36 cellular contexts compared by ENCODE assay signal in the genomic region with DNA sequence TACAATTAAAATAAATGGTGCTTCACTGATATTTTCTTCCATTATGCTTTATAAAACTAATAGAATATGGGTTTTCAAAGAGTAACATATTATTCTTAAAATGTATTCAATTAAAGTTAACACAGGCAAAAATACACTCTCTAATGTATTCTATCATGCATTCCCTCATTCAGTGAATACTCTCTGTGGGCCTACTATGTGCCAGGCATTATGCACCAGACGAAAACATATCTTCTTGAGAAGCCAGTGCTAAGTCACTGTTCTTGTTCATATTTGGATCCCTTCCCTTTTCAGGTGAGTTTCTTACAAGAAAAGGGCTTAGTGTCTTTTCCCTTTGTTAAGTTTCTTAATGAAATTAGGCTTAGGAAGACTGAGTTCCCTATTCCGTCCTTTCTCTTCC.
"Had no signal": no experiment of that assay in that cellular context is flagged by ENCODE, and none has a peak within 500 bp of the region (broad histone marks: within the 10 kb centered on the region; RNA-seq: fewer than 3 reads in every experiment).

No MANE protein-coding gene starts in this region.

- H3K4me3 Mint-ChIP-seq: activated CD4-positive, alpha-beta memory T cell treated with anti-CD3 and anti-CD28 coated beads, Interleukin-2, amount 10 ng/mL, durations not matched to agents 7 days and 5 days; activated CD4-positive, alpha-beta T cell treated with anti-CD3 and anti-CD28 coated beads for 36 hours; activated CD4-positive, alpha-beta T cell treated with anti-CD3 and anti-CD28 coated beads, Interleukin-2, amount 10 ng/mL, durations not matched to agents 7 days and 5 days; activated CD8-positive, alpha-beta memory T cell treated with anti-CD3 and anti-CD28 coated beads, Interleukin-2, amount 10 ng/mL, durations not matched to agents 7 days and 5 days; activated CD8-positive, alpha-beta T cell treated with anti-CD3 and anti-CD28 coated beads, Interleukin-2, amount 10 ng/mL, durations not matched to agents 7 days and 5 days; activated naive CD4-positive, alpha-beta T cell treated with anti-CD3 and anti-CD28 coated beads, Interleukin-2, amount 10 ng/mL, durations not matched to agents 7 days and 5 days; activated naive CD4-positive, alpha-beta T cell treated with anti-CD3 and anti-CD28 coated beads, Interleukin-2, amount 50 U/mL, for 24 hours; activated naive CD8-positive, alpha-beta T cell; activated naive CD8-positive, alpha-beta T cell treated with anti-CD3 and anti-CD28 coated beads, Interleukin-2, amount 10 ng/mL, durations not matched to agents 7 days and 5 days; activated naive CD8-positive, alpha-beta T cell treated with anti-CD3 and anti-CD28 coated beads, Interleukin-2, amount 50 U/mL, for 24 hours; activated T-cell treated with anti-CD3 and anti-CD28 coated beads, Interleukin-2, amount 50 U/mL, for 24 hours; brain; T-helper 1 cell treated with Interleukin-12 subunit alpha and Interleukin-12 subunit beta and Interleukin-4 antibody, amounts not matched to agents 30 μg/mL and 1 μg/mL, for 36 hours; T-helper 2 cell treated with Interferon-gamma antibody and Interleukin-4, amounts not matched to agents 5 μg/mL and 100 μg/mL, for 36 hours; WTC11 had no signal

- H3K36me3 Mint-ChIP-seq: activated naive CD4-positive, alpha-beta T cell treated with anti-CD3 and anti-CD28 coated beads, Interleukin-2, amount 10 ng/mL, durations not matched to agents 7 days and 5 days; brain had no signal

- H3K36me3 ChIP-seq: ascending aorta, WERI-Rb-1 had no signal

- ATAC-seq: activated CD4-positive, alpha-beta T cell treated with anti-CD3 and anti-CD28 coated beads for 36 hours; activated CD4-positive, CD25-positive, alpha-beta regulatory T cell treated with anti-CD3 and anti-CD28 coated beads, Interleukin-2, amount 50 U/mL, for 24 hours; activated CD8-positive, alpha-beta memory T cell treated with anti-CD3 and anti-CD28 coated beads, Interleukin-2, amount 10 ng/mL, durations not matched to agents 7 days and 5 days; activated CD8-positive, alpha-beta T cell treated with anti-CD3 and anti-CD28 coated beads, Interleukin-2, amount 10 ng/mL, durations not matched to agents 7 days and 5 days; activated naive CD8-positive, alpha-beta T cell treated with anti-CD3 and anti-CD28 coated beads, Interleukin-2, amount 50 U/mL, for 24 hours; WTC11 had no signal

- DNase-seq: activated CD4-positive, alpha-beta memory T cell treated with anti-CD3 and anti-CD28 coated beads, Interleukin-2, amount 10 ng/mL, durations not matched to agents 7 days and 5 days; activated CD4-positive, alpha-beta T cell treated with anti-CD3 and anti-CD28 coated beads for 1 hour; activated CD4-positive, alpha-beta T cell treated with anti-CD3 and anti-CD28 coated beads for 36 hours; activated CD4-positive, alpha-beta T cell treated with anti-CD3 and anti-CD28 coated beads for 48 hours; activated CD4-positive, alpha-beta T cell treated with anti-CD3 and anti-CD28 coated beads, Interleukin-2, amount 10 ng/mL, durations not matched to agents 7 days and 5 days; activated CD4-positive, alpha-beta T cell treated with anti-CD3 and anti-CD28 coated beads, Interleukin-2, amount 50 U/mL, for 48 hours; activated CD4-positive, CD25-positive, alpha-beta regulatory T cell; activated CD8-positive, alpha-beta memory T cell treated with anti-CD3 and anti-CD28 coated beads for 24 hours; activated CD8-positive, alpha-beta memory T cell treated with anti-CD3 and anti-CD28 coated beads, Interleukin-2, amount 10 ng/mL, durations not matched to agents 7 days and 5 days; activated CD8-positive, alpha-beta memory T cell treated with anti-CD3 and anti-CD28 coated beads, Interleukin-2, amount 50 U/mL, for 48 hours; activated CD8-positive, alpha-beta T cell treated with anti-CD3 and anti-CD28 coated beads, Interleukin-2, amount 10 ng/mL, durations not matched to agents 7 days and 5 days; activated effector memory CD4-positive, alpha-beta T cell treated with Interleukin-2 at 50 U/mL for 16 hours; activated gamma-delta T cell; activated naive CD4-positive, alpha-beta T cell treated with anti-CD3 and anti-CD28 coated beads, Interleukin-2, amount 10 ng/mL, durations not matched to agents 7 days and 5 days; activated naive CD4-positive, alpha-beta T cell treated with Interleukin-2 at 50 U/mL for 16 hours; activated naive CD8-positive, alpha-beta T cell treated with anti-CD3 and anti-CD28 coated beads, Interleukin-2, amount 10 ng/mL, durations not matched to agents 7 days and 5 days; activated naive CD8-positive, alpha-beta T cell treated with anti-CD3 and anti-CD28 coated beads, Interleukin-2, amount 50 U/mL, for 24 hours; activated T-cell treated with anti-CD3 and anti-CD28 coated beads, Interleukin-2, amount 50 U/mL, for 24 hours; activated T-cell treated with anti-CD3 and anti-CD28 coated beads, Interleukin-2, amount 50 U/mL, for 48 hours; amygdala; anterior cingulate cortex; central memory CD4-positive, alpha-beta T cell; T-helper 1 cell; T-helper 2 cell; T-helper 9 cell; WERI-Rb-1 had no signal

- H3K4me3 ChIP-seq: ascending aorta had no signal

- H3K9me3 ChIP-seq: ascending aorta had no signal

- H3K27me3 ChIP-seq: ascending aorta had no signal

- H3K9me3 Mint-ChIP-seq: activated CD4-positive, alpha-beta memory T cell treated with anti-CD3 and anti-CD28 coated beads, Interleukin-2, amount 10 ng/mL, durations not matched to agents 7 days and 5 days; activated CD4-positive, alpha-beta T cell treated with anti-CD3 and anti-CD28 coated beads, Interleukin-2, amount 10 ng/mL, durations not matched to agents 7 days and 5 days; activated naive CD4-positive, alpha-beta T cell treated with anti-CD3 and anti-CD28 coated beads, Interleukin-2, amount 10 ng/mL, durations not matched to agents 7 days and 5 days; activated naive CD4-positive, alpha-beta T cell treated with anti-CD3 and anti-CD28 coated beads, Interleukin-2, amount 50 U/mL, for 24 hours; activated naive CD8-positive, alpha-beta T cell treated with anti-CD3 and anti-CD28 coated beads, Interleukin-2, amount 10 ng/mL, durations not matched to agents 7 days and 5 days; activated naive CD8-positive, alpha-beta T cell treated with anti-CD3 and anti-CD28 coated beads, Interleukin-2, amount 50 U/mL, for 24 hours; activated T-cell treated with anti-CD3 and anti-CD28 coated beads, Interleukin-2, amount 50 U/mL, for 24 hours; activated T-helper 2 cell treated with anti-CD3 and anti-CD28 coated beads, Interferon-gamma antibody, Interleukin-2, Interleukin-4, amounts not matched to agents 10 μg/mL and 5 μg/mL and 100 μg/mL, durations not matched to agents 14 hours and 24 hours and 36 hours; brain; T-helper 1 cell treated with Interleukin-12 subunit alpha and Interleukin-12 subunit beta and Interleukin-4 antibody, amounts not matched to agents 30 μg/mL and 1 μg/mL, for 36 hours; T-helper 2 cell treated with Interferon-gamma antibody and Interleukin-4, amounts not matched to agents 5 μg/mL and 100 μg/mL, for 36 hours; WTC11 had no signal

- H3K27ac Mint-ChIP-seq: activated CD4-positive, alpha-beta memory T cell treated with anti-CD3 and anti-CD28 coated beads, Interleukin-2, amount 10 ng/mL, durations not matched to agents 7 days and 5 days; activated CD4-positive, alpha-beta T cell treated with anti-CD3 and anti-CD28 coated beads for 36 hours; activated CD4-positive, alpha-beta T cell treated with anti-CD3 and anti-CD28 coated beads, Interleukin-2, amount 10 ng/mL, durations not matched to agents 7 days and 5 days; activated CD8-positive, alpha-beta memory T cell treated with anti-CD3 and anti-CD28 coated beads, Interleukin-2, amount 10 ng/mL, durations not matched to agents 7 days and 5 days; activated CD8-positive, alpha-beta T cell treated with anti-CD3 and anti-CD28 coated beads, Interleukin-2, amount 10 ng/mL, durations not matched to agents 7 days and 5 days; activated naive CD4-positive, alpha-beta T cell treated with anti-CD3 and anti-CD28 coated beads, Interleukin-2, amount 10 ng/mL, durations not matched to agents 7 days and 5 days; activated naive CD4-positive, alpha-beta T cell treated with anti-CD3 and anti-CD28 coated beads, Interleukin-2, amount 50 U/mL, for 24 hours; activated naive CD8-positive, alpha-beta T cell; activated naive CD8-positive, alpha-beta T cell treated with anti-CD3 and anti-CD28 coated beads, Interleukin-2, amount 10 ng/mL, durations not matched to agents 7 days and 5 days; activated naive CD8-positive, alpha-beta T cell treated with anti-CD3 and anti-CD28 coated beads, Interleukin-2, amount 50 U/mL, for 24 hours; activated T-cell treated with anti-CD3 and anti-CD28 coated beads, Interleukin-2, amount 50 U/mL, for 24 hours; activated T-helper 2 cell treated with anti-CD3 and anti-CD28 coated beads, Interferon-gamma antibody, Interleukin-2, Interleukin-4, amounts not matched to agents 10 μg/mL and 5 μg/mL and 100 μg/mL, durations not matched to agents 14 hours and 24 hours and 36 hours; brain; T-helper 1 cell treated with Interleukin-12 subunit alpha and Interleukin-12 subunit beta and Interleukin-4 antibody, amounts not matched to agents 30 μg/mL and 1 μg/mL, for 36 hours; T-helper 2 cell treated with Interferon-gamma antibody and Interleukin-4, amounts not matched to agents 5 μg/mL and 100 μg/mL, for 36 hours; WTC11 had no signal

- FAIRE-seq: TTC549 had no signal

- H3K4me1 ChIP-seq: ascending aorta had no signal

- H3K27ac ChIP-seq: ascending aorta, WERI-Rb-1 had no signal

- H3K27me3 Mint-ChIP-seq: activated CD4-positive, alpha-beta memory T cell treated with anti-CD3 and anti-CD28 coated beads, Interleukin-2, amount 10 ng/mL, durations not matched to agents 7 days and 5 days; activated CD4-positive, alpha-beta T cell treated with anti-CD3 and anti-CD28 coated beads for 36 hours; activated CD4-positive, alpha-beta T cell treated with anti-CD3 and anti-CD28 coated beads, Interleukin-2, amount 10 ng/mL, durations not matched to agents 7 days and 5 days; activated CD8-positive, alpha-beta memory T cell treated with anti-CD3 and anti-CD28 coated beads, Interleukin-2, amount 10 ng/mL, durations not matched to agents 7 days and 5 days; activated naive CD4-positive, alpha-beta T cell treated with anti-CD3 and anti-CD28 coated beads, Interleukin-2, amount 10 ng/mL, durations not matched to agents 7 days and 5 days; activated naive CD4-positive, alpha-beta T cell treated with anti-CD3 and anti-CD28 coated beads, Interleukin-2, amount 50 U/mL, for 24 hours; activated naive CD8-positive, alpha-beta T cell; activated naive CD8-positive, alpha-beta T cell treated with anti-CD3 and anti-CD28 coated beads, Interleukin-2, amount 10 ng/mL, durations not matched to agents 7 days and 5 days; activated naive CD8-positive, alpha-beta T cell treated with anti-CD3 and anti-CD28 coated beads, Interleukin-2, amount 50 U/mL, for 24 hours; activated T-cell treated with anti-CD3 and anti-CD28 coated beads, Interleukin-2, amount 50 U/mL, for 24 hours; brain had no signal
